Comparison of ENCODE assay signal across 18 cellular contexts in genomic region chr12:79514730-79515525, GRCh38.
DNase-seq lines count a peak whose midpoint lies in the region; ATAC-seq and TF ChIP-seq lines count a peak whose summit lies in the region.
"Had no signal": no experiment of that assay in that cellular context is flagged by ENCODE, and none has a peak within 500 bp of the region (broad histone marks: within the 10 kb centered on the region; RNA-seq: fewer than 3 reads in every experiment).

No MANE protein-coding gene starts in this region.

- H2AFZ ChIP-seq in mesenchymal stem cell (ENCODE audit: low read depth, low read length): no peak overlapping the region

- H3K27ac ChIP-seq in HUES6 (ENCODE audit: low read depth, low read length) (no peak overlapping the region), mesenchymal stem cell (ENCODE audit: low read length, poor library complexity, severe bottlenecking) (peak overlapping the region; percentile 1)
- H3K27ac ChIP-seq: gastrocnemius medialis had no signal

- no peak overlapping the region for H2BK120ac ChIP-seq in mesenchymal stem cell (ENCODE audit: low read depth, low read length)

- peak overlapping the region; percentile 81 for H4K8ac ChIP-seq in mesenchymal stem cell (ENCODE audit: low read length)

- no peak overlapping the region for H3K4me2 ChIP-seq in mesenchymal stem cell (ENCODE audit: low read length, poor library complexity, severe bottlenecking)

- H3K14ac ChIP-seq in mesenchymal stem cell (ENCODE audit: low read length in 2 of 2): no peak overlapping the region

- no peak overlapping the region for H3K4ac ChIP-seq in mesenchymal stem cell (ENCODE audit: low read depth in 1 of 2, low read length in 2 of 2)

- H3K9ac ChIP-seq in HUES6 (ENCODE audit: low read length) (peak overlapping the region; percentile 29), mesenchymal stem cell (ENCODE audit: low read length) (no peak overlapping the region)

- H3K23ac ChIP-seq in mesenchymal stem cell (ENCODE audit: low read length in 2 of 2): no peak overlapping the region

- H3K4me1 ChIP-seq in HUES6 (ENCODE audit: control insufficient read depth, insufficient read depth, low read length) (peaks cover 20% of the 10 kb centered on the region), mesenchymal stem cell (ENCODE audit: control insufficient read depth, insufficient read depth, low read depth, low read length) (peaks cover 7% of the 10 kb centered on the region)
- H3K4me1 ChIP-seq: gastrocnemius medialis had no signal

- H2AK5ac ChIP-seq in mesenchymal stem cell (ENCODE audit: low read length, severe bottlenecking): no peak overlapping the region

- H3K79me1 ChIP-seq in mesenchymal stem cell (replicated peaks; ENCODE audit: low read length, poor library complexity, severe bottlenecking): peaks cover 3% of the 10 kb centered on the region

- H3K9me3 ChIP-seq in HUES6 (ENCODE audit: control insufficient read depth, insufficient read depth, low read depth, low read length) (peaks cover 2% of the 10 kb centered on the region; the same call in 1 of the 2 replicates), mesenchymal stem cell (ENCODE audit: control insufficient read depth, low read length) (no peaks in the 10 kb centered on the region)
- H3K9me3 ChIP-seq: gastrocnemius medialis had no signal

- H4K91ac ChIP-seq in mesenchymal stem cell (ENCODE audit: low read length): no peak overlapping the region

- no peak overlapping the region for H2BK15ac ChIP-seq in mesenchymal stem cell (ENCODE audit: low read depth, poor library complexity, severe bottlenecking)

- DNase-seq in AG10803 (ENCODE audit: low read depth): peak; percentile 21
- peak; percentile 55 to 91 for DNase-seq in dermis microvascular lymphatic vessel endothelial cell (ENCODE audit: low read depth in 2 of 2)
- peak; percentile 16 for DNase-seq in mesenchymal stem cell
- DNase-seq in retina: no peak
- DNase-seq in NCI-H2227 (lab: John Stamatoyannopoulos, UW; ENCODE audit: unreplicated experiment): no peak
- DNase-seq in activated naive CD4-positive, alpha-beta T cell treated with Interleukin-2 at 50 U/mL for 16 hours: no peak
- no peak for DNase-seq in stimulated activated naive CD8-positive, alpha-beta T cell treated with anti-CD3 and anti-CD28 coated beads, Interleukin-15, Interleukin-2, amounts not matched to agents 100 U/mL and 50 U/mL, for 24 hours
- DNase-seq: activated gamma-delta T cell treated with Interleukin-2 at 50 U/mL for 16 hours; aorta; gastrocnemius medialis; Karpas-422; natural killer cell; NCI-H1105 treated with DMSO at 0.1 percent for 48 hours; NCI-H524 treated with DMSO at 0.1 percent for 48 hours; SHP77; small intestine; stimulated activated CD4-positive, alpha-beta T cell treated with anti-CD3 and anti-CD28 coated beads, Interleukin-2, amount 100 ng/mL, for 48 hours had no signal

- no peak overlapping the region for H2BK5ac ChIP-seq in mesenchymal stem cell (ENCODE audit: low read depth, low read length, poor library complexity, severe bottlenecking)

- 71% methylated on average over 1 of the region's 1 CpG for WGBS in mesenchymal stem cell

- no peak overlapping the region for H2BK12ac ChIP-seq in mesenchymal stem cell (ENCODE audit: low read length in 2 of 2)

- no peak for TF ChIP-seq CTCF in AG10803 (conservative IDR thresholded peaks at IDR 0.05; ENCODE audit: low read length)

- H3K36me3 ChIP-seq in HUES6 (ENCODE audit: control insufficient read depth, insufficient read depth, low read length) (no peaks in the 10 kb centered on the region), mesenchymal stem cell (ENCODE audit: control insufficient read depth in 1 of 2, insufficient read depth in 2 of 2, low read depth in 1 of 2, low read length in 2 of 2) (no peaks in the 10 kb centered on the region)
- H3K36me3 ChIP-seq: gastrocnemius medialis had no signal

- peak overlapping the region; percentile 34 to 52 for H3K18ac ChIP-seq in mesenchymal stem cell (ENCODE audit: low read depth in 1 of 2, low read length in 2 of 2)

- H3K27me3 ChIP-seq in HUES6 (ENCODE audit: control insufficient read depth, insufficient read depth, low read length) (no peaks in the 10 kb centered on the region), mesenchymal stem cell (ENCODE audit: control insufficient read depth in 1 of 2, insufficient read depth in 1 of 2, low read length in 2 of 2) (no peaks in the 10 kb centered on the region)
- H3K27me3 ChIP-seq: gastrocnemius medialis had no signal

- H3K4me3 ChIP-seq in AG10803 (ENCODE audit: low read length) (no peak overlapping the region), HUES6 (ENCODE audit: low read depth, low read length) (no peak overlapping the region), mesenchymal stem cell (ENCODE audit: insufficient read depth in 1 of 2, low read depth in 1 of 2, low read length in 2 of 2) (no peak overlapping the region)
- H3K4me3 ChIP-seq: gastrocnemius medialis had no signal

- no peak for ATAC-seq in stimulated activated naive CD8-positive, alpha-beta T cell treated with anti-CD3 and anti-CD28 coated beads, Interleukin-15, Interleukin-2, amounts not matched to agents 100 U/mL and 50 U/mL, for 24 hours
- ATAC-seq: gastrocnemius medialis, natural killer cell had no signal

Comparison
In these comparisons a context has a peak if more than half of its experiments do, and no peak if none do; other contexts are left out.
1. DNase-seq: peak in AG10803 (single experiment), dermis microvascular lymphatic vessel endothelial cell (2 of 2) and mesenchymal stem cell (single experiment); none in retina (single experiment), NCI-H2227 (single experiment), activated naive CD4-positive, alpha-beta T cell treated with Interleukin-2 at 50 U/mL for 16 hours (single experiment) and stimulated activated naive CD8-positive, alpha-beta T cell treated with anti-CD3 and anti-CD28 coated beads, Interleukin-15, Interleukin-2, amounts not matched to agents 100 U/mL and 50 U/mL, for 24 hours (single experiment).